1 cellular context compared by ENCODE assay signal in the genomic region with DNA sequence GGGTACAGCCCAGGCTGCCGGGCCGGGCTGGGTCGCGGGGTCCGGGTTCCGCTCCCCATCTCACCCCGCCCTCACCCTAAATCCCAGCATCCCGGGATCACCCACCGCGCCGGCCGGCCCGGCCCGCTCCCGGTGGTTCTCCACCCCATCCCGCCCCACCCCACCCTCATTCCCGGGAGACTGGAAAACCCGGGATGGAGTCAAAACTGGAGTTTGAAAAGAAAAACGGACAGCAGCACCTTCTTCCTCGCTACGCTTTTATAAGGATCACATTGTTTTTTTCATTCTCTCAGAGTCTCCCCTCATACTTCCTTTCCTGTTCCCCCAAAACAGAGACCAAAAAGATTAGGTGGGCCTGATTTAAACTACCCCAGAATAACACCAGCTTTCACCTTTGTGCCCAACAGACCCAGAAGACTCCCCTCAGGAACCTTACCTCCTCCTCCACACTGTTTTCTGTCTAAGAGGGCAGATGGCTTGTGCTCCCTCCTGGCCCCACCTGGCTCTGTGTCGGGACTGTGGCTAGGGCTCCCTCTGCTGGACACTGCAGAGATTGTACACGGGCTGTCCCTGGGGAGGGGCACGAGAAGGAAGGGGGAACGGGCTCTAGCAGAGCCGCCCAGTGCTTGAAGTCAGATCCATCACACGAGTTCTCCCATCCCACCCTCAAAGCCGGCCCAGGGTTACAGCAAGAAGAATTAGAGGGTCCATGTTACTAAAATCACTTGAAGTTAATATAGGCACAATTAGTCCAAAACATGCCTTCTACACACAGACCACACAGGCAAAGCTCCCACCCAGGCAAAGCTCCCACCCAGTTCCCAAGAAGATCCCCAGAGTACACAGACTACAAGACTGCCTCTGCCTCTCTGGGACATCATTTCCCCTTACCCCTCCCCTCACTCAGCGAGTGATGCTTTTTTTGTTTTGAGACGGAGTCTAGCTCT.
TF ChIP-seq lines count a peak whose summit lies in the region.

No MANE protein-coding gene starts in this region.

TF ChIP-seq in HEK293, 187 proteins besides CTCF, POLR2A, EP300 and RAD21 (continued from another document):
- TF ChIP-seq, protein P1, sequence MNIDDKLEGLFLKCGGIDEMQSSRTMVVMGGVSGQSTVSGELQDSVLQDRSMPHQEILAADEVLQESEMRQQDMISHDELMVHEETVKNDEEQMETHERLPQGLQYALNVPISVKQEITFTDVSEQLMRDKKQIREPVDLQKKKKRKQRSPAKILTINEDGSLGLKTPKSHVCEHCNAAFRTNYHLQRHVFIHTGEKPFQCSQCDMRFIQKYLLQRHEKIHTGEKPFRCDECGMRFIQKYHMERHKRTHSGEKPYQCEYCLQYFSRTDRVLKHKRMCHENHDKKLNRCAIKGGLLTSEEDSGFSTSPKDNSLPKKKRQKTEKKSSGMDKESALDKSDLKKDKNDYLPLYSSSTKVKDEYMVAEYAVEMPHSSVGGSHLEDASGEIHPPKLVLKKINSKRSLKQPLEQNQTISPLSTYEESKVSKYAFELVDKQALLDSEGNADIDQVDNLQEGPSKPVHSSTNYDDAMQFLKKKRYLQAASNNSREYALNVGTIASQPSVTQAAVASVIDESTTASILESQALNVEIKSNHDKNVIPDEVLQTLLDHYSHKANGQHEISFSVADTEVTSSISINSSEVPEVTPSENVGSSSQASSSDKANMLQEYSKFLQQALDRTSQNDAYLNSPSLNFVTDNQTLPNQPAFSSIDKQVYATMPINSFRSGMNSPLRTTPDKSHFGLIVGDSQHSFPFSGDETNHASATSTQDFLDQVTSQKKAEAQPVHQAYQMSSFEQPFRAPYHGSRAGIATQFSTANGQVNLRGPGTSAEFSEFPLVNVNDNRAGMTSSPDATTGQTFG (tag by site-specific recombination; IDR thresholded peaks at IDR 0.05; ENCODE audit: borderline replicate concordance) = no peak
- TF ChIP-seq ZNF391 (tag by site-specific recombination; IDR thresholded peaks at IDR 0.05; ENCODE audit: borderline replicate concordance, low read depth) = peak; percentile 85; the same call in 1 of the 2 replicates
